ENCODE assay signal across 17 cellular contexts in the genomic region with DNA sequence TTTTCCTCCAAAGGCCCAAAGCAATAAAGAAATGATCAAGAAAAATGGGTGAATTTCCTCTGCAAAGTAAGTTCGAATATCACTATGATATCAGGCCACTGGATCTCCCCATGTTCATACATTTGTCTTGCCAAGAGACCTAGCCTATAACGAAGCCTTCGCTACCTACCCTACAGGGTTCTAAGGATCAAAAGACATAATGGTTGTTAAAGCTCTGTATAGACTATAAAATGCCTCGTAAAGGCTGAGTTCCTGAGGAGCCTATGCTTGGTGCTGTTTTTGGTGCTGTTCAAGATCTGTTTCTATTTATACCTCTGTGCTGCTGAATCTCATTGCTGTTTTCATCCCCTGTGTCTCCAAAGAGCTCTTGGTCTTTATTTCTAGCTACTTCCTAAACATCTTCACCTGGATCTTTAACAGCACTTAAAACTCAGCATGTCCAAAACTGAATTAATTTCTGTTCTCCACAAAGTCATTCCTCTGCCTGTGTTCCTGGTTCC.
DNase-seq lines count a peak whose midpoint lies in the region; ATAC-seq and TF ChIP-seq lines count a peak whose summit lies in the region.
"Had no signal": no experiment of that assay in that cellular context is flagged by ENCODE, and none has a peak within 500 bp of the region (broad histone marks: within the 10 kb centered on the region; RNA-seq: fewer than 3 reads in every experiment).

No MANE protein-coding gene starts in this region.

- in situ Hi-C loops in mammary epithelial cell (cut with MboI; ENCODE audit: low sequenced_read_pairs in 2 of 2), result no loop called here

- BruUV-seq in mammary epithelial cell (replicated peaks; lab: Mats Ljungman, UMichigan), result no TSS peak

- H3K36me3 ChIP-seq in mammary epithelial cell (ENCODE audit: insufficient read depth, low read length) (no peaks in the 10 kb centered on the region), breast epithelium (no peaks in the 10 kb centered on the region), left ventricle myocardium inferior (no peaks in the 10 kb centered on the region), esophagus squamous epithelium (no peaks in the 10 kb centered on the region), smooth muscle cell (ENCODE audit: low read depth) (no peaks in the 10 kb centered on the region)

- dilution Hi-C loops in mammary epithelial cell (cut with HindIII; ENCODE audit: low sequenced_read_pairs), result no loop called here

- H2AFZ ChIP-seq in mammary epithelial cell (ENCODE audit: low read depth, low read length) (peak overlapping the region; percentile 48), smooth muscle cell (ENCODE audit: low read depth) (no peak overlapping the region)
- H2AFZ ChIP-seq: GM23338 had no signal

- TF ChIP-seq CTCF in mammary epithelial cell (conservative IDR thresholded peaks at IDR 0.05 in 1 of 2, IDR thresholded peaks at IDR 0.05 in 1 of 2; ENCODE audit: extremely low read depth in 1 of 2, insufficient read depth in 1 of 2, low read depth in 1 of 2, low read length in 2 of 2) (no peak), breast epithelium (IDR thresholded peaks at IDR 0.05) (no peak), left ventricle myocardium inferior (IDR thresholded peaks at IDR 0.05; ENCODE audit: borderline replicate concordance) (no peak), esophagus squamous epithelium (IDR thresholded peaks at IDR 0.05) (no peak), smooth muscle cell (IDR thresholded peaks at IDR 0.05; ENCODE audit: borderline replicate concordance, insufficient read depth, poor library complexity, severe bottlenecking) (no peak)

- H3K9me3 ChIP-seq in mammary epithelial cell (replicated peaks; ENCODE audit: insufficient read depth, low read length) (no peaks in the 10 kb centered on the region), breast epithelium (no peaks in the 10 kb centered on the region), left ventricle myocardium inferior (replicated peaks) (no peaks in the 10 kb centered on the region), esophagus squamous epithelium (no peaks in the 10 kb centered on the region), smooth muscle cell (replicated peaks; ENCODE audit: low read depth) (no peaks in the 10 kb centered on the region)
- H3K9me3 ChIP-seq: A549 had no signal

- no peak overlapping the region for H3K4me3 ChIP-seq in mammary epithelial cell (replicated peaks in 1 of 3; ENCODE audit: insufficient read depth in 1 of 3, low read depth in 2 of 3, low read length in 3 of 3)
- no peak overlapping the region for H3K4me3 ChIP-seq in breast epithelium
- no peak overlapping the region for H3K4me3 ChIP-seq in left ventricle myocardium inferior
- H3K4me3 ChIP-seq in esophagus squamous epithelium, result no peak overlapping the region
- no peak overlapping the region for H3K4me3 ChIP-seq in smooth muscle cell
- H3K4me3 ChIP-seq: A549, GM23338 had no signal

- WGBS in mammary epithelial cell (ENCODE audit: low coverage, missing lambda C conversion rate), result 93% methylated on average over 4 of the region's 4 CpGs
- 82 to 88% methylated on average over 4 of the region's 4 CpGs for WGBS in esophagus squamous epithelium, 2 donors
- 50% methylated on average over 4 of the region's 4 CpGs for WGBS in smooth muscle cell (ENCODE audit: low lambda C conversion rate)

- H3K27me3 ChIP-seq in mammary epithelial cell (ENCODE audit: insufficient read depth, low read length) (no peaks in the 10 kb centered on the region), breast epithelium (no peaks in the 10 kb centered on the region), left ventricle myocardium inferior (ENCODE audit: low read depth) (no peaks in the 10 kb centered on the region), esophagus squamous epithelium (no peaks in the 10 kb centered on the region), smooth muscle cell (ENCODE audit: low read depth) (no peaks in the 10 kb centered on the region)

- H3K4me1 ChIP-seq in mammary epithelial cell (ENCODE audit: insufficient read depth, low read length), result peaks cover 19% of the 10 kb centered on the region
- H3K4me1 ChIP-seq in breast epithelium, result no peaks in the 10 kb centered on the region
- H3K4me1 ChIP-seq in left ventricle myocardium inferior, result no peaks in the 10 kb centered on the region
- H3K4me1 ChIP-seq in esophagus squamous epithelium, result peaks cover 0 to 28% (median 4%) of the 10 kb centered on the region in 3 donors
- H3K4me1 ChIP-seq in smooth muscle cell (ENCODE audit: low read depth), result no peaks in the 10 kb centered on the region
- H3K4me1 ChIP-seq: A549 had no signal

- DNase-seq in mammary epithelial cell (no peak), breast epithelium (ENCODE audit: low spot score in 2 of 2) (no peak), left ventricle myocardium superior (no peak), left ventricle myocardium inferior (no peak), esophagus squamous epithelium (lab: John Stamatoyannopoulos, UW) (no peak), smooth muscle cell (lab: John Stamatoyannopoulos, UW; ENCODE audit: unreplicated experiment) (no peak), anterior cingulate cortex (lab: John Stamatoyannopoulos, UW) (no peak)
- no peak for DNase-seq in activated naive CD4-positive, alpha-beta T cell treated with anti-CD3 and anti-CD28 coated beads, Interleukin-2, amount 50 U/mL, for 16 hours
- DNase-seq: AML-193; CD4-positive, alpha-beta T cell; DMS153; DMS79; GDM1 had no signal

- peak; percentile 57 for ATAC-seq in left ventricle myocardium superior
- ATAC-seq: A549, GM23338 had no signal

- no peak overlapping the region for H3K4me2 ChIP-seq in mammary epithelial cell (ENCODE audit: insufficient read depth, low read depth, low read length)
- no peak overlapping the region for H3K4me2 ChIP-seq in smooth muscle cell
- H3K4me2 ChIP-seq: A549, GM23338 had no signal

- H3K27ac ChIP-seq in mammary epithelial cell (ENCODE audit: insufficient read depth, low read depth, low read length) (no peak overlapping the region), breast epithelium (no peak overlapping the region), left ventricle myocardium inferior (replicated peaks) (no peak overlapping the region), esophagus squamous epithelium (peak overlapping the region in 3 of 4 donors; percentile 23 to 72 (median 61)), smooth muscle cell (ENCODE audit: low read depth) (peak overlapping the region; percentile 66)
- H3K27ac ChIP-seq: 22Rv1, A549, C4-2B had no signal

- H3K9ac ChIP-seq in mammary epithelial cell (ENCODE audit: insufficient read depth, low read length) (no peak overlapping the region), smooth muscle cell (ENCODE audit: low read depth) (no peak overlapping the region)

- CTCF ChIA-PET in mammary epithelial cell (lab: Charles Lee; ENCODE audit: low non-redundant PET), result interaction anchor here (0.5 to 0.9 kb wide), 2 partner anchors 245 to 942 kb away, joined by 9 to 20 read pairs; no protein-coding TSS in a partner anchor

- H4K20me1 ChIP-seq in mammary epithelial cell (ENCODE audit: insufficient read depth, low read length), result no peaks in the 10 kb centered on the region
- H4K20me1 ChIP-seq in smooth muscle cell (ENCODE audit: low read depth), result no peaks in the 10 kb centered on the region

- H3F3A ChIP-seq in smooth muscle cell (ENCODE audit: low read depth), result no peaks in the 10 kb centered on the region

- intact Hi-C loops in mammary epithelial cell (cut with micrococcal nuclease), result no loop called here
- intact Hi-C loops in breast epithelium (cut with DNase I; ENCODE audit: low total_unique reads), result no loop called here
- intact Hi-C loops in left ventricle myocardium superior (cut with micrococcal nuclease), result no loop called here
- intact Hi-C loops in left ventricle myocardium inferior (cut with micrococcal nuclease), result no loop called here
- intact Hi-C loops in esophagus squamous epithelium (cut with DNase I), result no loop called here

- H3K79me2 ChIP-seq in mammary epithelial cell (ENCODE audit: insufficient read depth, low read length) (no peaks in the 10 kb centered on the region), smooth muscle cell (ENCODE audit: low read depth) (no peaks in the 10 kb centered on the region)

- TF ChIP-seq POLR2A in breast epithelium (IDR thresholded peaks at IDR 0.05) (no peak), esophagus squamous epithelium (IDR thresholded peaks at IDR 0.05) (no peak)

Comparison
In these comparisons a context has a peak if more than half of its experiments do, and no peak if none do; other contexts are left out.
1. H3K27ac ChIP-seq: peak in esophagus squamous epithelium (3 of 4) and smooth muscle cell (single experiment); none in mammary epithelial cell (single experiment), breast epithelium (0 of 2) and left ventricle myocardium inferior (single experiment).